Comparison of ENCODE assay signal across 20 cellular contexts in the genomic region with DNA sequence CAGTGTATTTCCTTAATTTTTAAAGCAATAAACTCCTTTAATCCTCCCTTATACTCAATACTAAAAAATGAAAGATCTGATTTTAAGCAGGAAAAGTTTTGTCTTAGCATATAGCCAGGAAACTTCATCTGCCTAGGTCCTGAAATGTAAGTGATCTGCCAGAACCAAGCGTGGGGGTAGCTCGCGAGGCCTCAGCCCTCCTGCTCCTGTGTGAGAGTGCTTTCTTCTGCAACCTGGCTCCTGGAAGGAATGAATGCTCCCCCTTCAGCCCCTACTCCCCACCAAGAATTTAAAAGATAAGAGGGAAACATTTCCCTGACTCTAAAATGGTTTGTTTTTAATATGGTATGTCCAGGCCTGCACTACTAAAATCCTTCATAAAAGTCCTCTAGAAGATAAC.
DNase-seq lines count a peak whose midpoint lies in the region; ATAC-seq and TF ChIP-seq lines count a peak whose summit lies in the region.
"Had no signal": no experiment of that assay in that cellular context is flagged by ENCODE, and none has a peak within 500 bp of the region (broad histone marks: within the 10 kb centered on the region; RNA-seq: fewer than 3 reads in every experiment).

No MANE protein-coding gene starts in this region.

- no peaks in the 10 kb centered on the region for H3K9me3 ChIP-seq in Loucy (ENCODE audit: insufficient read depth, low read depth, low read length)
- H3K9me3 ChIP-seq in testis, result no peaks in the 10 kb centered on the region
- no peaks in the 10 kb centered on the region for H3K9me3 ChIP-seq in Peyer's patch

- H3K9me2 ChIP-seq in Loucy (replicated peaks; ENCODE audit: low read depth, low read length), result no peaks in the 10 kb centered on the region

- no peak overlapping the region for H2AFZ ChIP-seq in Loucy (ENCODE audit: low read length)

- H3K4me2 ChIP-seq in Loucy (ENCODE audit: low read depth, low read length, poor library complexity, severe bottlenecking), result peak overlapping the region; percentile 76

- H3K27me3 ChIP-seq in Loucy (ENCODE audit: insufficient read depth, low read length, poor library complexity, severe bottlenecking) (no peaks in the 10 kb centered on the region), testis (no peaks in the 10 kb centered on the region), Peyer's patch (no peaks in the 10 kb centered on the region)
- H3K27me3 ChIP-seq: dorsolateral prefrontal cortex had no signal

- H4K20me1 ChIP-seq in Loucy (ENCODE audit: insufficient read depth, low read length, poor library complexity, severe bottlenecking), result no peaks in the 10 kb centered on the region

- ATAC-seq in HG03565 (IDR thresholded peaks at IDR 0.05; ENCODE audit: unreplicated experiment) (no peak), HG03460 (IDR thresholded peaks at IDR 0.05; ENCODE audit: unreplicated experiment) (no peak), HG02885 (IDR thresholded peaks at IDR 0.05; ENCODE audit: poor library complexity, unreplicated experiment) (no peak)
- ATAC-seq: activated T-helper 17 cell treated with anti-CD3 and anti-CD28 coated beads, Interleukin-2, amount 50 U/mL, for 72 hours; left colon; natural killer cell treated with Interleukin-12 subunit alpha and Interleukin-12 subunit beta and Interleukin-15 and Interleukin-18, amount 100 ng/mL, for 72 hours; stimulated activated memory B cell treated with anti-CD40 and anti-IgM and Interleukin-4, amounts not matched to agents 10 μg/mL and 1 μg/mL and 100 μg/mL, for 72 hours had no signal

- H3K36me3 Mint-ChIP-seq in nephron (ENCODE audit: low read depth), result peaks cover 28% of the 10 kb centered on the region
- H3K36me3 Mint-ChIP-seq: natural killer cell treated with Interleukin-12 subunit alpha and Interleukin-12 subunit beta and Interleukin-15 and Interleukin-18, amount 100 ng/mL, for 72 hours; stimulated activated memory B cell treated with anti-CD40 and anti-IgM and Interleukin-4, amounts not matched to agents 10 μg/mL and 1 μg/mL and 100 μg/mL, for 72 hours had no signal

- H3K36me3 ChIP-seq in Loucy (ENCODE audit: insufficient read depth, low read length) (no peaks in the 10 kb centered on the region), testis (ENCODE audit: low read depth, missing control alignments) (no peaks in the 10 kb centered on the region), Peyer's patch (peaks cover 0 to 3% (median 0%) of the 10 kb centered on the region in 3 donors)

- peak overlapping the region; percentile 64 for H3K4me3 ChIP-seq in Loucy (ENCODE audit: low read length, poor library complexity, severe bottlenecking)
- no peak overlapping the region for H3K4me3 ChIP-seq in choroid plexus epithelial cell (ENCODE audit: low read depth, low read length)
- H3K4me3 ChIP-seq in testis, result no peak overlapping the region
- H3K4me3 ChIP-seq in Peyer's patch, result no peak overlapping the region
- H3K4me3 ChIP-seq: skin epidermis had no signal

- H3F3A ChIP-seq in Loucy (ENCODE audit: low read depth), result peaks cover 9% of the 10 kb centered on the region; the same call in 1 of the 2 replicates

- TF ChIP-seq CTCF in Loucy (conservative IDR thresholded peaks at IDR 0.05; ENCODE audit: low read length) (no peak), choroid plexus epithelial cell (conservative IDR thresholded peaks at IDR 0.05; ENCODE audit: low read depth, low read length) (no peak), nephron (IDR thresholded peaks at IDR 0.05; ENCODE audit: unreplicated experiment in 3 of 3) (no peak), testis (IDR thresholded peaks at IDR 0.05) (no peak), Peyer's patch (IDR thresholded peaks at IDR 0.05) (no peak)

- peak overlapping the region; percentile 87 to 90 (median 89) for H3K27ac Mint-ChIP-seq in nephron
- H3K27ac Mint-ChIP-seq: activated T-helper 17 cell treated with anti-CD3 and anti-CD28 coated beads, Interleukin-2, amount 50 U/mL, for 72 hours; natural killer cell treated with Interleukin-12 subunit alpha and Interleukin-12 subunit beta and Interleukin-15 and Interleukin-18, amount 100 ng/mL, for 72 hours; stimulated activated memory B cell treated with anti-CD40 and anti-IgM and Interleukin-4, amounts not matched to agents 10 μg/mL and 1 μg/mL and 100 μg/mL, for 72 hours had no signal

- WGBS in testis, 2 donors, result 51 to 60% methylated on average over 3 of the region's 3 CpGs

- H3K9ac ChIP-seq in Loucy (ENCODE audit: low read depth, low read length, poor library complexity, severe bottlenecking), result peak overlapping the region; percentile 59

- peak overlapping the region; percentile 11 to 65 (median 45) for H3K4me3 Mint-ChIP-seq in nephron
- H3K4me3 Mint-ChIP-seq: activated T-helper 17 cell treated with anti-CD3 and anti-CD28 coated beads, Interleukin-2, amount 50 U/mL, for 72 hours; natural killer cell treated with Interleukin-12 subunit alpha and Interleukin-12 subunit beta and Interleukin-15 and Interleukin-18, amount 100 ng/mL, for 72 hours; stimulated activated memory B cell treated with anti-CD40 and anti-IgM and Interleukin-4, amounts not matched to agents 10 μg/mL and 1 μg/mL and 100 μg/mL, for 72 hours had no signal

- intact Hi-C loops in testis (cut with DNase I; ENCODE audit: low total_unique reads), result no loop called here

- peaks cover 22% of the 10 kb centered on the region; the same call in 1 of the 2 replicates for H3K79me2 ChIP-seq in Loucy (ENCODE audit: insufficient read depth, low read length)

- no peaks in the 10 kb centered on the region for H3K27me3 Mint-ChIP-seq in nephron (ENCODE audit: low read depth)

- peaks cover 58% of the 10 kb centered on the region for H3K4me1 Mint-ChIP-seq in nephron

- DNase-seq in choroid plexus epithelial cell (ENCODE audit: low read depth) (peak; percentile 31), testis (peak; percentile 69), Peyer's patch (no peak)
- DNase-seq: activated CD8-positive, alpha-beta memory T cell treated with anti-CD3 and anti-CD28 coated beads for 24 hours; dorsolateral prefrontal cortex; GF-D8; left colon; MM.1S; NCI-H1930; NCI-H510A treated with DMSO at 0.1 percent for 48 hours; OCI-M1 had no signal

- H3K4me1 ChIP-seq in Loucy (ENCODE audit: insufficient read depth, low read length, poor library complexity, severe bottlenecking), result peaks cover 55% of the 10 kb centered on the region
- H3K4me1 ChIP-seq in testis, result peaks cover 60% of the 10 kb centered on the region
- peaks cover 0 to 34% (median 0%) of the 10 kb centered on the region in 4 donors for H3K4me1 ChIP-seq in Peyer's patch

- peak overlapping the region; percentile 8 to 90 for H3K27ac ChIP-seq in testis
- H3K27ac ChIP-seq in Peyer's patch, result peak overlapping the region in 1 of 4 donors; percentile 71

- TF ChIP-seq POLR2A in testis (IDR thresholded peaks at IDR 0.05), result no peak
- TF ChIP-seq POLR2A in Peyer's patch (IDR thresholded peaks at IDR 0.05), result no peak

- H3K9me3 Mint-ChIP-seq in nephron, result no peaks in the 10 kb centered on the region
- H3K9me3 Mint-ChIP-seq: activated T-helper 17 cell treated with anti-CD3 and anti-CD28 coated beads, Interleukin-2, amount 50 U/mL, for 72 hours; natural killer cell treated with Interleukin-12 subunit alpha and Interleukin-12 subunit beta and Interleukin-15 and Interleukin-18, amount 100 ng/mL, for 72 hours; stimulated activated memory B cell treated with anti-CD40 and anti-IgM and Interleukin-4, amounts not matched to agents 10 μg/mL and 1 μg/mL and 100 μg/mL, for 72 hours had no signal

Comparison
In these comparisons a context has a peak if more than half of its experiments do, and no peak if none do; other contexts are left out.
1. DNase-seq: peak in choroid plexus epithelial cell (single experiment) and testis (single experiment); none in Peyer's patch (0 of 3).